ENCODE assay signal across 8 cellular contexts in the genomic region with DNA sequence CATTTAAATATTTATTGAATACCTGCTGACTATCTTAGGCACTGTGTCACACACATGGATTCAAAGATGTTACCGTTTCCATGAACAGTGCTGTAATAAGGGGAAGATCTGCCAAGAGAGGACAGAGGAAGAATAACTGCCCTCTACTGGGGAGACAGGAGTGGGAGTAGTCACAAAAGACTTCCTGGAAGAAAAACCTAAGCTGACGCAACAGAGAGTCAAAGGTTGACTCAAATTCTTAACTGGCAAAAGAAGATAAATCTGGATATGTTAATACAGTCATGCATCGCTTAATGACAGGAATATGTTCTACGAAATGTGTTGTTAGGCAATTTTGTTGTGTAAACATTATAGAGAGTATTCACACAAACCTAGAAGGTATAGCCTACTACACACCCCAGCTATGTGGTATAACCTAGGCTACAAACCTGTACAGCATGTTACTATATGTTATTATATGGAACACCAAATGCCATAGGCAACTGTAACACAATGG. TPM values are rescaled to one million over a fixed set of nuclear protein-coding genes. Genes with fewer than 3 reads are reported as not detected.
A peak's percentile ranks its signal among the peaks of the same experiment; 100 is the strongest.
DNase-seq lines count a peak whose midpoint lies in the region; ATAC-seq and TF ChIP-seq lines count a peak whose summit lies in the region.

No MANE protein-coding gene starts in this region.

- peak; percentile 68 to 83 for ATAC-seq in activated CD4-positive, CD25-positive, alpha-beta regulatory T cell treated with anti-CD3 and anti-CD28 coated beads, Interleukin-2, amount 50 U/mL, for 24 hours
- peak; percentile 75 for ATAC-seq in lung (ENCODE audit: insufficient read depth, low FRiP score)

- no peaks in the 10 kb centered on the region for H3K27me3 ChIP-seq in lung (ENCODE audit: control insufficient read depth, insufficient read depth)

- no peak for DNase-seq in activated CD4-positive, CD25-positive, alpha-beta regulatory T cell treated with anti-CD3 and anti-CD28 coated beads, Interleukin-2, amount 50 U/mL, for 72 hours
- peak; percentile 54 for DNase-seq in NOMO-1 treated with dmso at 0.1 percent for 144 hours (lab: John Stamatoyannopoulos, UW; ENCODE audit: unreplicated experiment)
- DNase-seq in cardiac fibroblast (ENCODE audit: low read depth in 2 of 2) = peak; percentile 94 to 96
- no peak for DNase-seq in lung (ENCODE audit: low spot score)
- no peak for DNase-seq in DMS153 treated with DMSO at 0.1 percent for 48 hours (lab: John Stamatoyannopoulos, UW; ENCODE audit: unreplicated experiment)
- DNase-seq in epidermal melanocyte (ENCODE audit: insufficient read length, low spot score) = no peak
- DNase-seq in NK-92 treated with Interleukin-12 subunit alpha and Interleukin-12 subunit beta, amount 100 ng/mL, for 24 hours (lab: John Stamatoyannopoulos, UW) = no peak

- TF ChIP-seq CTCF in cardiac fibroblast (IDR thresholded peaks at IDR 0.05; ENCODE audit: low read depth, low read length) (peak; percentile 84), lung (IDR thresholded peaks at IDR 0.05; ENCODE audit: control extremely low read depth, extremely low read depth) (peak; percentile 26)

- H3K36me3 ChIP-seq in lung (ENCODE audit: control insufficient read depth in 2 of 2, insufficient read depth in 2 of 2, low read length in 2 of 2) = peaks cover 0 to 2% of the 10 kb centered on the region in 2 donors

- H3K4me3 ChIP-seq in cardiac fibroblast (replicated peaks in 1 of 2; ENCODE audit: low read depth in 2 of 2, low read length in 2 of 2) = no peak overlapping the region
- no peak overlapping the region for H3K4me3 ChIP-seq in lung

- no peaks in the 10 kb centered on the region for H3K4me1 ChIP-seq in lung (ENCODE audit: control insufficient read depth in 2 of 2, insufficient read depth in 2 of 2, low read length in 2 of 2)

- H3K9me3 ChIP-seq in lung (ENCODE audit: control insufficient read depth in 2 of 2, insufficient read depth in 1 of 2, low read length in 1 of 2) = no peaks in the 10 kb centered on the region

- WGBS in lung, 2 donors = 22 to 30% methylated on average over 4 of the region's 4 CpGs

- H3K27ac ChIP-seq in lung (ENCODE audit: low read depth in 1 of 2, low read length in 1 of 2) = no peak overlapping the region

RNA-seq across cellular contexts. Expression of a gene that starts 51.5 kb away (rescaled TPM):
- 10 to 100 TPM; 42.2 to 50.4 TPM for total RNA-seq in lung
- polyA plus RNA-seq in lung = 10 to 100 TPM; 20.2 TPM

Comparison
In these comparisons a context has a peak if more than half of its experiments do, and no peak if none do; other contexts are left out.
1. DNase-seq: peak in NOMO-1 treated with dmso at 0.1 percent for 144 hours (single experiment) and cardiac fibroblast (2 of 2); none in activated CD4-positive, CD25-positive, alpha-beta regulatory T cell treated with anti-CD3 and anti-CD28 coated beads, Interleukin-2, amount 50 U/mL, for 72 hours (single experiment), lung (single experiment), DMS153 treated with DMSO at 0.1 percent for 48 hours (single experiment), epidermal melanocyte (single experiment) and NK-92 treated with Interleukin-12 subunit alpha and Interleukin-12 subunit beta, amount 100 ng/mL, for 24 hours (single experiment).